Comparison of ENCODE assay signal across 2 cellular contexts in the genomic region with DNA sequence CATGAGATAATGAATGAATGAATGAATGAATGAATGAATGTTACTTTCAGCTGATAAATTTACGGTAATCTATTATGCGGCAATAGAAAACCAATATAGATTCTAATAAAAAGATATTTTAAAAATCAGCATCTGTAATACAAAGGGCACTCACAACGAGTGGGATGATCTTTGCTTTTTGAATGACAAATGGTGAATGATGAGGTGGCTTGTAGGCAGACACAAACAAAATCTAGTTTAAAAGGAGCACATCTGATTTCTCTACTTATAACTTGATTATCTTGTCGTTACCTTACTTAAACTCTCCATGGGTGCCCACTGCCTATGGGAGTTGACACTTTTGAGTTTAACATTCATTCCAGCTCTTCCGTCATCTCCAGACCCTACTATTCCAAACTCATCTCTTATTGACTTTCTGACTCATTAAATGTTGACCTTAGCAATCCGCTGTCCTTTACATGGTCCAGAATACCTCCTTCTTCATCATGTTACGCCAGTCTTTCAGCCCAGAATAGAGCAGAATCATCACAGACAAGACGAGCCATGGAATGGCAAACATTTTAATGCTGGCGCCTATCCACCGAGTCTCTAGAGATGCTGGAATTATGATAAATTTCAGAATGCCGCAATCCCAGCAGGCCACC.
TF ChIP-seq lines count a peak whose summit lies in the region.

No MANE protein-coding gene starts in this region.

TF ChIP-seq in A549, 52 proteins besides CTCF, POLR2A, EP300 and RAD21 (continues in another document):
- no peak for TF ChIP-seq HMGXB4 (CRISPR knock-in tag; IDR thresholded peaks at IDR 0.05; ENCODE audit: borderline replicate concordance)
- TF ChIP-seq TP53 (CRISPR knock-in tag; IDR thresholded peaks at IDR 0.05), result no peak
- TF ChIP-seq HDAC2 (IDR thresholded peaks at IDR 0.05), result no peak
- no peak for TF ChIP-seq RARB (CRISPR knock-in tag; IDR thresholded peaks at IDR 0.05)
- no peak for TF ChIP-seq FOSB (CRISPR knock-in tag; IDR thresholded peaks at IDR 0.05)
- TF ChIP-seq RCOR1 (IDR thresholded peaks at IDR 0.05; ENCODE audit: low read depth, low read length), result no peak
- no peak for TF ChIP-seq FOXS1 (CRISPR knock-in tag; IDR thresholded peaks at IDR 0.05)
- TF ChIP-seq ZFP36 (IDR thresholded peaks at IDR 0.05; ENCODE audit: borderline replicate concordance, partially characterized antibody), result no peak
- TF ChIP-seq, protein P1, sequence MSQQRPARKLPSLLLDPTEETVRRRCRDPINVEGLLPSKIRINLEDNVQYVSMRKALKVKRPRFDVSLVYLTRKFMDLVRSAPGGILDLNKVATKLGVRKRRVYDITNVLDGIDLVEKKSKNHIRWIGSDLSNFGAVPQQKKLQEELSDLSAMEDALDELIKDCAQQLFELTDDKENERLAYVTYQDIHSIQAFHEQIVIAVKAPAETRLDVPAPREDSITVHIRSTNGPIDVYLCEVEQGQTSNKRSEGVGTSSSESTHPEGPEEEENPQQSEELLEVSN (IDR thresholded peaks at IDR 0.05; ENCODE audit: borderline replicate concordance, low read depth), result no peak
- TF ChIP-seq CEBPB (IDR thresholded peaks at IDR 0.05), result peak; percentile 9 to 37; a peak in 2 of 4 replicates
- no peak for TF ChIP-seq ELK1 (IDR thresholded peaks at IDR 0.05; ENCODE audit: low read depth, low read length)
- TF ChIP-seq PBX3 (IDR thresholded peaks at IDR 0.05), result no peak
- TF ChIP-seq, protein P2, sequence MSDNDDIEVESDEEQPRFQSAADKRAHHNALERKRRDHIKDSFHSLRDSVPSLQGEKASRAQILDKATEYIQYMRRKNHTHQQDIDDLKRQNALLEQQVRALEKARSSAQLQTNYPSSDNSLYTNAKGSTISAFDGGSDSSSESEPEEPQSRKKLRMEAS (IDR thresholded peaks at IDR 0.05), result 0 out of 2 replicates have a peak, but pooled peaks have one; percentile 32
- peak; percentile 71 for TF ChIP-seq FOSL2 (IDR thresholded peaks at IDR 0.05)
- peak; percentile 91 for TF ChIP-seq FOSL2 (CRISPR knock-in tag; IDR thresholded peaks at IDR 0.05)
- no peak for TF ChIP-seq HES2 (IDR thresholded peaks at IDR 0.05)
- no peak for TF ChIP-seq KDM5A (IDR thresholded peaks at IDR 0.05)
- TF ChIP-seq USF2 (IDR thresholded peaks at IDR 0.05), result no peak
- TF ChIP-seq HOXB5 (CRISPR knock-in tag; IDR thresholded peaks at IDR 0.05), result no peak
- no peak for TF ChIP-seq MAZ (IDR thresholded peaks at IDR 0.05; ENCODE audit: borderline replicate concordance, low read depth, low read length)
- TF ChIP-seq NPAS2 (CRISPR knock-in tag; IDR thresholded peaks at IDR 0.05; ENCODE audit: borderline replicate concordance), result no peak
- TF ChIP-seq JUN (IDR thresholded peaks at IDR 0.05), result peak in 1 of 2 experiments; percentile 57; a peak in 2 of 5 replicates
- peak; percentile 80 for TF ChIP-seq JUNB (IDR thresholded peaks at IDR 0.05)
- TF ChIP-seq NR3C1 (IDR thresholded peaks at IDR 0.05), result no peak
- no peak for TF ChIP-seq ZC3H11A (IDR thresholded peaks at IDR 0.05)

TF ChIP-seq in HepG2, 621 proteins besides CTCF, POLR2A, EP300 and RAD21 (continues in another document):
- peak; percentile 31; the same call in 1 of the 2 replicates for TF ChIP-seq ZNF503 (CRISPR knock-in tag; IDR thresholded peaks at IDR 0.05)
- TF ChIP-seq JUN (CRISPR knock-in tag; IDR thresholded peaks at IDR 0.05), result 0 out of 2 replicates have a peak, but pooled peaks have one; percentile 22
- no peak for TF ChIP-seq SOX13 (IDR thresholded peaks at IDR 0.05)
- TF ChIP-seq SOX13 (CRISPR knock-in tag; conservative IDR thresholded peaks at IDR 0.05 in 1 of 2, IDR thresholded peaks at IDR 0.05 in 1 of 2), result peak in 1 of 2 experiments; percentile 47; a peak in 1 of 4 replicates
- TF ChIP-seq HDAC1 (CRISPR knock-in tag; IDR thresholded peaks at IDR 0.05), result peak; percentile 30; the same call in 1 of the 2 replicates
- TF ChIP-seq ZBTB21 (CRISPR knock-in tag; IDR thresholded peaks at IDR 0.05), result peak; percentile 67; the same call in 1 of the 2 replicates
- TF ChIP-seq, protein P3, sequence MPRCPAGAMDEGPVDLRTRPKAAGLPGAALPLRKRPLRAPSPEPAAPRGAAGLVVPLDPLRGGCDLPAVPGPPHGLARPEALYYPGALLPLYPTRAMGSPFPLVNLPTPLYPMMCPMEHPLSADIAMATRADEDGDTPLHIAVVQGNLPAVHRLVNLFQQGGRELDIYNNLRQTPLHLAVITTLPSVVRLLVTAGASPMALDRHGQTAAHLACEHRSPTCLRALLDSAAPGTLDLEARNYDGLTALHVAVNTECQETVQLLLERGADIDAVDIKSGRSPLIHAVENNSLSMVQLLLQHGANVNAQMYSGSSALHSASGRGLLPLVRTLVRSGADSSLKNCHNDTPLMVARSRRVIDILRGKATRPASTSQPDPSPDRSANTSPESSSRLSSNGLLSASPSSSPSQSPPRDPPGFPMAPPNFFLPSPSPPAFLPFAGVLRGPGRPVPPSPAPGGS (CRISPR knock-in tag; IDR thresholded peaks at IDR 0.05), result no peak
- no peak for TF ChIP-seq AHR (CRISPR knock-in tag; IDR thresholded peaks at IDR 0.05)
- TF ChIP-seq HHEX (CRISPR knock-in tag; IDR thresholded peaks at IDR 0.05), result peak; percentile 62
- 0 out of 2 replicates have a peak, but pooled peaks have one; percentile 25 for TF ChIP-seq CREM (IDR thresholded peaks at IDR 0.05)
- TF ChIP-seq CREM (CRISPR knock-in tag; IDR thresholded peaks at IDR 0.05), result no peak
- TF ChIP-seq ZNF274 (CRISPR knock-in tag; IDR thresholded peaks at IDR 0.05), result no peak
- TF ChIP-seq NR2F1 (CRISPR knock-in tag; IDR thresholded peaks at IDR 0.05), result no peak
- TF ChIP-seq ZNF264 (CRISPR knock-in tag; IDR thresholded peaks at IDR 0.05), result 0 out of 2 replicates have a peak, but pooled peaks have one; percentile 40
- TF ChIP-seq, protein P4, sequence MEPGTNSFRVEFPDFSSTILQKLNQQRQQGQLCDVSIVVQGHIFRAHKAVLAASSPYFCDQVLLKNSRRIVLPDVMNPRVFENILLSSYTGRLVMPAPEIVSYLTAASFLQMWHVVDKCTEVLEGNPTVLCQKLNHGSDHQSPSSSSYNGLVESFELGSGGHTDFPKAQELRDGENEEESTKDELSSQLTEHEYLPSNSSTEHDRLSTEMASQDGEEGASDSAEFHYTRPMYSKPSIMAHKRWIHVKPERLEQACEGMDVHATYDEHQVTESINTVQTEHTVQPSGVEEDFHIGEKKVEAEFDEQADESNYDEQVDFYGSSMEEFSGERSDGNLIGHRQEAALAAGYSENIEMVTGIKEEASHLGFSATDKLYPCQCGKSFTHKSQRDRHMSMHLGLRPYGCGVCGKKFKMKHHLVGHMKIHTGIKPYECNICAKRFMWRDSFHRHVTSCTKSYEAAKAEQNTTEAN (CRISPR knock-in tag; conservative IDR thresholded peaks at IDR 0.05), result no peak
- TF ChIP-seq HMG20A (CRISPR knock-in tag; IDR thresholded peaks at IDR 0.05; ENCODE audit: borderline replicate concordance), result peak; percentile 71; the same call in 1 of the 2 replicates
- TF ChIP-seq, protein P5, sequence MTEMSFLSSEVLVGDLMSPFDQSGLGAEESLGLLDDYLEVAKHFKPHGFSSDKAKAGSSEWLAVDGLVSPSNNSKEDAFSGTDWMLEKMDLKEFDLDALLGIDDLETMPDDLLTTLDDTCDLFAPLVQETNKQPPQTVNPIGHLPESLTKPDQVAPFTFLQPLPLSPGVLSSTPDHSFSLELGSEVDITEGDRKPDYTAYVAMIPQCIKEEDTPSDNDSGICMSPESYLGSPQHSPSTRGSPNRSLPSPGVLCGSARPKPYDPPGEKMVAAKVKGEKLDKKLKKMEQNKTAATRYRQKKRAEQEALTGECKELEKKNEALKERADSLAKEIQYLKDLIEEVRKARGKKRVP (CRISPR knock-in tag; IDR thresholded peaks at IDR 0.05), result peak in 1 of 2 experiments; percentile 76; a peak in 2 of 4 replicates
- peak; percentile 45; the same call in 1 of the 2 replicates for TF ChIP-seq MAFF (IDR thresholded peaks at IDR 0.05; ENCODE audit: low read depth, low read length)
- TF ChIP-seq JUND (CRISPR knock-in tag; IDR thresholded peaks at IDR 0.05), result peak; percentile 88
- peak; percentile 28; the same call in 1 of the 2 replicates for TF ChIP-seq MYPOP (CRISPR knock-in tag; IDR thresholded peaks at IDR 0.05)
- TF ChIP-seq ZNF543 (CRISPR knock-in tag; IDR thresholded peaks at IDR 0.05), result no peak
- TF ChIP-seq TEAD3 (CRISPR knock-in tag; optimal IDR thresholded peaks at IDR 0.05; ENCODE audit: borderline replicate concordance), result peak; percentile 87
- 0 out of 2 replicates have a peak, but pooled peaks have one; percentile 23 for TF ChIP-seq IRF2 (CRISPR knock-in tag; IDR thresholded peaks at IDR 0.05)
- 0 out of 2 replicates have a peak, but pooled peaks have one; percentile 33 for TF ChIP-seq ZNF644 (CRISPR knock-in tag; IDR thresholded peaks at IDR 0.05; ENCODE audit: low read depth)
- TF ChIP-seq CREB1 (IDR thresholded peaks at IDR 0.05), result peak; percentile 60
- TF ChIP-seq CREB1 (CRISPR knock-in tag; IDR thresholded peaks at IDR 0.05), result no peak
- peak; percentile 34 for TF ChIP-seq SKI (IDR thresholded peaks at IDR 0.05; ENCODE audit: partially characterized antibody)
- TF ChIP-seq, protein P6, sequence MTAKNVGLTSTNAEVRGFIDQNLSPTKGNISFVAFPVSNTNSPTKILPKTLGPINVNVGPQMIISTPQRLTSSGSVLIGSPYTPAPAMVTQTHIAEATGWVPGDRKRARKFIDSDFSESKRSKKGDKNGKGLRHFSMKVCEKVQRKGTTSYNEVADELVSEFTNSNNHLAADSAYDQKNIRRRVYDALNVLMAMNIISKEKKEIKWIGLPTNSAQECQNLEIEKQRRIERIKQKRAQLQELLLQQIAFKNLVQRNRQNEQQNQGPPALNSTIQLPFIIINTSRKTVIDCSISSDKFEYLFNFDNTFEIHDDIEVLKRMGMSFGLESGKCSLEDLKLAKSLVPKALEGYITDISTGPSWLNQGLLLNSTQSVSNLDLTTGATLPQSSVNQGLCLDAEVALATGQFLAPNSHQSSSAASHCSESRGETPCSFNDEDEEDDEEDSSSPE (CRISPR knock-in tag; IDR thresholded peaks at IDR 0.05), result no peak
- TF ChIP-seq, protein P7, sequence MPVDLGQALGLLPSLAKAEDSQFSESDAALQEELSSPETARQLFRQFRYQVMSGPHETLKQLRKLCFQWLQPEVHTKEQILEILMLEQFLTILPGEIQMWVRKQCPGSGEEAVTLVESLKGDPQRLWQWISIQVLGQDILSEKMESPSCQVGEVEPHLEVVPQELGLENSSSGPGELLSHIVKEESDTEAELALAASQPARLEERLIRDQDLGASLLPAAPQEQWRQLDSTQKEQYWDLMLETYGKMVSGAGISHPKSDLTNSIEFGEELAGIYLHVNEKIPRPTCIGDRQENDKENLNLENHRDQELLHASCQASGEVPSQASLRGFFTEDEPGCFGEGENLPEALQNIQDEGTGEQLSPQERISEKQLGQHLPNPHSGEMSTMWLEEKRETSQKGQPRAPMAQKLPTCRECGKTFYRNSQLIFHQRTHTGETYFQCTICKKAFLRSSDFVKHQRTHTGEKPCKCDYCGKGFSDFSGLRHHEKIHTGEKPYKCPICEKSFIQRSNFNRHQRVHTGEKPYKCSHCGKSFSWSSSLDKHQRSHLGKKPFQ (CRISPR knock-in tag; IDR thresholded peaks at IDR 0.05; ENCODE audit: insufficient replicate concordance), result no peak
- TF ChIP-seq ZBTB2 (CRISPR knock-in tag; IDR thresholded peaks at IDR 0.05; ENCODE audit: low read depth), result no peak
